ENCODE assay signal across 22 cellular contexts in genomic region chr1:186043276-186043675, GRCh38.
"Had no signal": no experiment of that assay in that cellular context is flagged by ENCODE, and none has a peak within 500 bp of the region (broad histone marks: within the 10 kb centered on the region; RNA-seq: fewer than 3 reads in every experiment).

No MANE protein-coding gene starts in this region.

- H3K4me3 Mint-ChIP-seq: endodermal cell; naive thymus-derived CD8-positive, alpha-beta T cell; nephron progenitor cell; stimulated activated effector memory CD8-positive, alpha-beta T cell treated with anti-CD3 and anti-CD28 coated beads, Interleukin-12 subunit alpha, Interleukin-12 subunit beta, amount 100 ng/mL, for 72 hours had no signal

- H3K9me3 ChIP-seq: esophagus muscularis mucosa, lower lobe of right lung, psoas muscle, sigmoid colon, stomach, tibial nerve, upper lobe of left lung had no signal

- H3K27ac Mint-ChIP-seq: endodermal cell; naive thymus-derived CD8-positive, alpha-beta T cell; nephron progenitor cell; stimulated activated effector memory CD8-positive, alpha-beta T cell treated with anti-CD3 and anti-CD28 coated beads, Interleukin-12 subunit alpha, Interleukin-12 subunit beta, amount 100 ng/mL, for 72 hours had no signal

- H3K27me3 ChIP-seq: esophagus muscularis mucosa, foreskin keratinocyte, ovary, sigmoid colon, stomach, tibial nerve, upper lobe of left lung had no signal

- H3K4me1 ChIP-seq: foreskin keratinocyte, lower lobe of right lung, psoas muscle, sigmoid colon, stomach, upper lobe of left lung had no signal

- H3K9me3 Mint-ChIP-seq: endodermal cell; nephron progenitor cell; stimulated activated effector memory CD8-positive, alpha-beta T cell treated with anti-CD3 and anti-CD28 coated beads, Interleukin-12 subunit alpha, Interleukin-12 subunit beta, amount 100 ng/mL, for 72 hours had no signal

- H3K27ac ChIP-seq: esophagus muscularis mucosa, foreskin keratinocyte, lower lobe of right lung, ovary, psoas muscle, stomach, tibial nerve, upper lobe of left lung had no signal

- H3K36me3 ChIP-seq: lower lobe of right lung, ovary, sigmoid colon, stomach, tibial nerve had no signal

- DNase-seq: cortex of kidney; endodermal cell; foreskin keratinocyte; left ventricle myocardium superior; lower lobe of right lung; naive thymus-derived CD8-positive, alpha-beta T cell; nephron progenitor cell; occipital lobe; ovary; psoas muscle; right cardiac atrium; sigmoid colon; stimulated activated CD4-positive, alpha-beta T cell treated with anti-CD3 and anti-CD28 coated beads, Interleukin-2, amount 100 ng/mL, for 24 hours; stimulated activated CD4-positive, alpha-beta T cell treated with anti-CD3 and anti-CD28 coated beads, Interleukin-4, amount 100 ng/mL, for 24 hours; stimulated activated naive CD4-positive, alpha-beta T cell treated with Interleukin-2 at 50 U/mL for 16 hours; stomach; upper lobe of left lung had no signal

- ATAC-seq: foreskin keratinocyte; left ventricle myocardium superior; lower lobe of right lung; naive thymus-derived CD8-positive, alpha-beta T cell; psoas muscle; stimulated activated effector memory CD8-positive, alpha-beta T cell treated with anti-CD3 and anti-CD28 coated beads, Interleukin-12 subunit alpha, Interleukin-12 subunit beta, amount 100 ng/mL, for 72 hours had no signal

- H3K4me3 ChIP-seq: esophagus muscularis mucosa, lower lobe of right lung, ovary, psoas muscle, sigmoid colon, stomach, tibial nerve, upper lobe of left lung had no signal

- FAIRE-seq: keratinocyte, urothelium cell line had no signal

- H3K4me1 Mint-ChIP-seq: naive thymus-derived CD8-positive, alpha-beta T cell; nephron progenitor cell; stimulated activated effector memory CD8-positive, alpha-beta T cell treated with anti-CD3 and anti-CD28 coated beads, Interleukin-12 subunit alpha, Interleukin-12 subunit beta, amount 100 ng/mL, for 72 hours had no signal

- H3K36me3 Mint-ChIP-seq: naive thymus-derived CD8-positive, alpha-beta T cell; stimulated activated effector memory CD8-positive, alpha-beta T cell treated with anti-CD3 and anti-CD28 coated beads, Interleukin-12 subunit alpha, Interleukin-12 subunit beta, amount 100 ng/mL, for 72 hours had no signal
